In the genomic region with DNA sequence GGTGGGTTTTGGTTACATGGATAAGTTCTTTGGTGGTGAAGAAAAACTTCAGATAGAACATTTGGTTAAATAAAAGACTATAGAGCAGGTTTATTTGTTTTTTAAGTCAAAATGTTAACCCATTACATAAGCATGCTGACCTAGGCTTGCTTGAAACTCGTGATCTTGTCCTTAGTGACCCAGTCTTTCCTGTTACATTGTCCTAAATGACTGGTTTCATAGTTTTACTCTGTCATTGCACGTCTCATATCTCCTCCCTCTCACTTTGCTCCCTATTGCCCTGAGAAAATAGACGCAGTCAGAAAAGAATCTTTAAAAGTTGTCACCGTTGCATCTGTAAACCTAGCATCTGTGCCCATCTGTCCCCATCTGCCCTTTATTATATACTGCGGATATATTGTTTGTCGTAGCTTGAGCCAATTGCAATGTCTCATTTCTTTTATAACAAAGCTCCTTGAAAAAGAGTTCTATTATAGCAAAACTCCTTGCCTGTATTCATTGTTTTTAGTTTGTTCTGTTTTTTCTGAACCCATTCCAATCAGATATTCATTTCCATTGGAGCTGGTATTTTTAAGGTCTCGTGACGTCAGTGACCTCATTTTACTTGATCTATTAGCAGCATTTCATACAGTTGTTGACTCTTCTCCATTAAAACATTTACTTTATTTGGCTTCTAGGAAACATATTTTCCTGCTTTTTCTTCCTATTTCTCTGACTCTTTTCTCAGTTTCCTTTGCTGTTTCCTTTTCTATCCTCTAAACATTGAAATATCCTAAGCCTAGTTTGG, we compare ENCODE assay signal across 2 cellular contexts.
TF ChIP-seq lines count a peak whose summit lies in the region.

No MANE protein-coding gene starts in this region.

TF ChIP-seq in GM23338, 12 proteins besides CTCF, POLR2A, EP300 and RAD21:
- TF ChIP-seq, protein P1, sequence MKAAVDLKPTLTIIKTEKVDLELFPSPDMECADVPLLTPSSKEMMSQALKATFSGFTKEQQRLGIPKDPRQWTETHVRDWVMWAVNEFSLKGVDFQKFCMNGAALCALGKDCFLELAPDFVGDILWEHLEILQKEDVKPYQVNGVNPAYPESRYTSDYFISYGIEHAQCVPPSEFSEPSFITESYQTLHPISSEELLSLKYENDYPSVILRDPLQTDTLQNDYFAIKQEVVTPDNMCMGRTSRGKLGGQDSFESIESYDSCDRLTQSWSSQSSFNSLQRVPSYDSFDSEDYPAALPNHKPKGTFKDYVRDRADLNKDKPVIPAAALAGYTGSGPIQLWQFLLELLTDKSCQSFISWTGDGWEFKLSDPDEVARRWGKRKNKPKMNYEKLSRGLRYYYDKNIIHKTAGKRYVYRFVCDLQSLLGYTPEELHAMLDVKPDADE (IDR thresholded peaks at IDR 0.05) = no peak
- TF ChIP-seq REST (IDR thresholded peaks at IDR 0.05; ENCODE audit: unreplicated experiment) (no peak), POLR2AphosphoS5 (IDR thresholded peaks at IDR 0.05; ENCODE audit: low read depth) (no peak), EZH2 (IDR thresholded peaks at IDR 0.05; ENCODE audit: low read depth, unreplicated experiment) (no peak), ZNF331 (CRISPR knock-in tag; IDR thresholded peaks at IDR 0.05; ENCODE audit: low read depth) (no peak)

TF ChIP-seq in endothelial cell of umbilical vein, 7 proteins besides CTCF, POLR2A, EP300 and RAD21:
- no peak for TF ChIP-seq EZH2 (IDR thresholded peaks at IDR 0.05; ENCODE audit: borderline replicate concordance, low read depth, low read length, severe bottlenecking)
- no peak for TF ChIP-seq FOS (IDR thresholded peaks at IDR 0.05; ENCODE audit: borderline replicate concordance, insufficient read depth, low read length)
- TF ChIP-seq, protein P2, sequence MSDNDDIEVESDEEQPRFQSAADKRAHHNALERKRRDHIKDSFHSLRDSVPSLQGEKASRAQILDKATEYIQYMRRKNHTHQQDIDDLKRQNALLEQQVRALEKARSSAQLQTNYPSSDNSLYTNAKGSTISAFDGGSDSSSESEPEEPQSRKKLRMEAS (IDR thresholded peaks at IDR 0.05; ENCODE audit: insufficient read depth, insufficient read length) = no peak
- no peak for TF ChIP-seq MYC (IDR thresholded peaks at IDR 0.05; ENCODE audit: low read depth, low read length)
- no peak for TF ChIP-seq JUN (IDR thresholded peaks at IDR 0.05; ENCODE audit: borderline replicate concordance, insufficient read depth, insufficient read length, low read depth)
- no peak for TF ChIP-seq POLR2AphosphoS5 (IDR thresholded peaks at IDR 0.05; ENCODE audit: insufficient read depth, low read depth, low read length)
- TF ChIP-seq GATA2 (IDR thresholded peaks at IDR 0.05; ENCODE audit: insufficient read depth, insufficient read length, low read depth, low read length) = no peak
